22 cellular contexts compared by ENCODE assay signal in genomic region chr19:13206581-13206980, GRCh38. TPM values are rescaled to one million over a fixed set of nuclear protein-coding genes. Genes with fewer than 3 reads are reported as not detected.
A peak's percentile ranks its signal among the peaks of the same experiment; 100 is the strongest.
DNase-seq lines count a peak whose midpoint lies in the region; ATAC-seq and TF ChIP-seq lines count a peak whose summit lies in the region.
"Had no signal": no experiment of that assay in that cellular context is flagged by ENCODE, and none has a peak within 500 bp of the region (broad histone marks: within the 10 kb centered on the region; RNA-seq: fewer than 3 reads in every experiment).

No MANE protein-coding gene starts in this region.

- POLR2A ChIA-PET in activated CD8-positive, alpha-beta T cell treated with anti-CD3 and anti-CD28 coated beads for 36 hours (lab: Charles Lee) = no interaction called here
- POLR2A ChIA-PET in naive thymus-derived CD8-positive, alpha-beta T cell (lab: Charles Lee) = interaction anchor here (0.6 to 2.1 kb wide), 8 partner anchors 11 to 102 kb away, joined by 3 to 9 read pairs (median 4); no protein-coding TSS in a partner anchor

- 67 to 89% (median 80%) methylated on average over 5 of the region's 5 CpGs for WGBS in spleen, 5 donors

- no peaks in the 10 kb centered on the region for H3K9me3 ChIP-seq in spleen
- H3K9me3 ChIP-seq: left ventricle myocardium inferior, transverse colon had no signal

- H3K4me1 Mint-ChIP-seq in activated CD4-positive, alpha-beta T cell treated with anti-CD3 and anti-CD28 coated beads, Interleukin-2, amount 10 ng/mL, durations not matched to agents 24 days and 14 days = peaks cover 9% of the 10 kb centered on the region
- peaks cover 21% of the 10 kb centered on the region for H3K4me1 Mint-ChIP-seq in activated CD8-positive, alpha-beta T cell treated with anti-CD3 and anti-CD28 coated beads for 36 hours (ENCODE audit: low read depth)
- H3K4me1 Mint-ChIP-seq in naive thymus-derived CD8-positive, alpha-beta T cell = peaks cover 10 to 22% (median 14%) of the 10 kb centered on the region in 4 donors

- CTCF ChIA-PET in activated CD8-positive, alpha-beta T cell treated with anti-CD3 and anti-CD28 coated beads for 36 hours (lab: Charles Lee) = interaction anchor here (1.2 to 4.6 kb wide), 2 partner anchors 12 to 71 kb away, joined by 3 to 22 read pairs; no protein-coding TSS in a partner anchor

- intact Hi-C loops in activated CD4-positive, alpha-beta T cell treated with anti-CD3 and anti-CD28 coated beads, Interleukin-2, amount 10 ng/mL, durations not matched to agents 24 days and 14 days (cut with micrococcal nuclease) = no loop called here
- intact Hi-C loops in activated CD8-positive, alpha-beta T cell treated with anti-CD3 and anti-CD28 coated beads for 36 hours (cut with micrococcal nuclease) = no loop called here
- intact Hi-C loops in spleen (cut with DNase I; ENCODE audit: low total_unique reads) = no loop called here

- no peak for TF ChIP-seq POLR2A in spleen (IDR thresholded peaks at IDR 0.05)

- TF ChIP-seq CTCF in activated CD8-positive, alpha-beta T cell treated with anti-CD3 and anti-CD28 coated beads for 36 hours (IDR thresholded peaks at IDR 0.05) = no peak
- no peak for TF ChIP-seq CTCF in spleen (IDR thresholded peaks at IDR 0.05 in 8 of 11, conservative IDR thresholded peaks at IDR 0.05 in 3 of 11)

- H3K36me3 ChIP-seq in H7 (replicated peaks; ENCODE audit: control insufficient read depth, insufficient read depth, low read length) (no peaks in the 10 kb centered on the region), spleen (no peaks in the 10 kb centered on the region)
- H3K36me3 ChIP-seq: left ventricle myocardium inferior, transverse colon had no signal

- H3K4me3 Mint-ChIP-seq in activated CD4-positive, alpha-beta T cell treated with anti-CD3 and anti-CD28 coated beads, Interleukin-2, amount 10 ng/mL, durations not matched to agents 24 days and 14 days = no peak overlapping the region
- H3K4me3 Mint-ChIP-seq in activated CD8-positive, alpha-beta T cell treated with anti-CD3 and anti-CD28 coated beads for 36 hours = peak overlapping the region; percentile 26
- peak overlapping the region in 8 of 10 donors; percentile 14 to 82 (median 68) for H3K4me3 Mint-ChIP-seq in naive thymus-derived CD8-positive, alpha-beta T cell
- H3K4me3 Mint-ChIP-seq: CD4-positive, alpha-beta T cell; stimulated activated memory B cell treated with anti-CD40 and anti-IgM and Interleukin-4, amounts not matched to agents 10 μg/mL and 1 μg/mL and 100 μg/mL, for 72 hours; T-helper 1 cell treated with Interleukin-12 subunit alpha and Interleukin-12 subunit beta and Interleukin-4 antibody, amounts not matched to agents 30 μg/mL and 1 μg/mL, for 36 hours had no signal

- no peak for DNase-seq in activated CD4-positive, alpha-beta T cell treated with anti-CD3 and anti-CD28 coated beads, Interleukin-2, amount 10 ng/mL, durations not matched to agents 24 days and 14 days
- no peak for DNase-seq in activated CD4-positive, alpha-beta T cell treated with anti-CD3 and anti-CD28 coated beads, Interleukin-2, amount 50 U/mL, for 1 hour
- DNase-seq in H7 = peak; percentile 36
- DNase-seq in activated CD8-positive, alpha-beta T cell treated with anti-CD3 and anti-CD28 coated beads for 36 hours = no peak
- no peak for DNase-seq in naive thymus-derived CD8-positive, alpha-beta T cell
- DNase-seq in KBM-7 = no peak
- no peak for DNase-seq in foreskin melanocyte
- DNase-seq in spleen = no peak
- DNase-seq: 8988T; activated CD4-positive, alpha-beta T cell treated with anti-CD3 and anti-CD28 coated beads for 1 hour; activated T-cell treated with anti-CD3 and anti-CD28 coated beads, Interleukin-2, amount 50 U/mL, for 4 hours; CD4-positive, alpha-beta T cell; foreskin keratinocyte; NCI-H146; NCI-H2227 treated with DMSO at 0.1 percent for 48 hours; stimulated activated CD4-positive, alpha-beta T cell treated with anti-CD3 and anti-CD28 coated beads, Interleukin-12 subunit alpha, Interleukin-12 subunit beta, amount 100 ng/mL, for 4 hours; transverse colon had no signal

- H3K9me3 Mint-ChIP-seq in activated CD4-positive, alpha-beta T cell treated with anti-CD3 and anti-CD28 coated beads, Interleukin-2, amount 10 ng/mL, durations not matched to agents 24 days and 14 days = no peaks in the 10 kb centered on the region
- H3K9me3 Mint-ChIP-seq in activated CD8-positive, alpha-beta T cell treated with anti-CD3 and anti-CD28 coated beads for 36 hours = no peaks in the 10 kb centered on the region
- no peaks in the 10 kb centered on the region for H3K9me3 Mint-ChIP-seq in naive thymus-derived CD8-positive, alpha-beta T cell
- H3K9me3 Mint-ChIP-seq: activated T-cell treated with anti-CD3 and anti-CD28 coated beads, Interleukin-2, amount 50 U/mL, for 4 hours; CD4-positive, alpha-beta T cell; stimulated activated memory B cell treated with anti-CD40 and anti-IgM and Interleukin-4, amounts not matched to agents 10 μg/mL and 1 μg/mL and 100 μg/mL, for 72 hours; T-helper 1 cell treated with Interleukin-12 subunit alpha and Interleukin-12 subunit beta and Interleukin-4 antibody, amounts not matched to agents 30 μg/mL and 1 μg/mL, for 36 hours had no signal

- no peaks in the 10 kb centered on the region for H3K27me3 ChIP-seq in H7 (ENCODE audit: control insufficient read depth, insufficient read depth, low read length)
- H3K27me3 ChIP-seq in spleen (replicated peaks in 1 of 7) = no peaks in the 10 kb centered on the region
- H3K27me3 ChIP-seq: foreskin keratinocyte, transverse colon had no signal

- H3K4me1 ChIP-seq in spleen = peaks cover 0 to 56% (median 30%) of the 10 kb centered on the region in 6 donors
- H3K4me1 ChIP-seq: foreskin keratinocyte had no signal

- peak overlapping the region; percentile 58 for H3K27ac Mint-ChIP-seq in activated CD4-positive, alpha-beta T cell treated with anti-CD3 and anti-CD28 coated beads, Interleukin-2, amount 10 ng/mL, durations not matched to agents 24 days and 14 days
- H3K27ac Mint-ChIP-seq in activated CD8-positive, alpha-beta T cell treated with anti-CD3 and anti-CD28 coated beads for 36 hours = peak overlapping the region; percentile 73
- peak overlapping the region in 5 of 10 donors; percentile 21 to 76 (median 46) for H3K27ac Mint-ChIP-seq in naive thymus-derived CD8-positive, alpha-beta T cell
- H3K27ac Mint-ChIP-seq: CD4-positive, alpha-beta T cell; stimulated activated memory B cell treated with anti-CD40 and anti-IgM and Interleukin-4, amounts not matched to agents 10 μg/mL and 1 μg/mL and 100 μg/mL, for 72 hours; T-helper 1 cell treated with Interleukin-12 subunit alpha and Interleukin-12 subunit beta and Interleukin-4 antibody, amounts not matched to agents 30 μg/mL and 1 μg/mL, for 36 hours had no signal

- H3K27me3 Mint-ChIP-seq in activated CD4-positive, alpha-beta T cell treated with anti-CD3 and anti-CD28 coated beads, Interleukin-2, amount 10 ng/mL, durations not matched to agents 24 days and 14 days = no peaks in the 10 kb centered on the region
- no peaks in the 10 kb centered on the region for H3K27me3 Mint-ChIP-seq in activated CD8-positive, alpha-beta T cell treated with anti-CD3 and anti-CD28 coated beads for 36 hours
- no peaks in the 10 kb centered on the region for H3K27me3 Mint-ChIP-seq in naive thymus-derived CD8-positive, alpha-beta T cell
- H3K27me3 Mint-ChIP-seq: CD4-positive, alpha-beta T cell; stimulated activated memory B cell treated with anti-CD40 and anti-IgM and Interleukin-4, amounts not matched to agents 10 μg/mL and 1 μg/mL and 100 μg/mL, for 72 hours had no signal

- in situ Hi-C loops in KBM-7 (cut with MboI; ENCODE audit: low pct_unique_long_range_greater_than_20kb, low sequenced_read_pairs) = no loop called here

- no peak for ATAC-seq in activated CD8-positive, alpha-beta T cell treated with anti-CD3 and anti-CD28 coated beads for 36 hours
- ATAC-seq in naive thymus-derived CD8-positive, alpha-beta T cell = no peak
- ATAC-seq: activated T-cell treated with anti-CD3 and anti-CD28 coated beads, Interleukin-2, amount 50 U/mL, for 4 hours; foreskin keratinocyte had no signal

- no peak overlapping the region for H3K4me3 ChIP-seq in H7 (ENCODE audit: insufficient read depth, low read depth, low read length)
- H3K4me3 ChIP-seq in spleen = peak overlapping the region in 1 of 8 donors; percentile 76

- H3K36me3 Mint-ChIP-seq in activated CD4-positive, alpha-beta T cell treated with anti-CD3 and anti-CD28 coated beads, Interleukin-2, amount 10 ng/mL, durations not matched to agents 24 days and 14 days (ENCODE audit: low read depth) = no peaks in the 10 kb centered on the region
- H3K36me3 Mint-ChIP-seq in activated CD8-positive, alpha-beta T cell treated with anti-CD3 and anti-CD28 coated beads for 36 hours (ENCODE audit: low read depth) = no peaks in the 10 kb centered on the region
- H3K36me3 Mint-ChIP-seq in naive thymus-derived CD8-positive, alpha-beta T cell = no peaks in the 10 kb centered on the region
- H3K36me3 Mint-ChIP-seq: stimulated activated memory B cell treated with anti-CD40 and anti-IgM and Interleukin-4, amounts not matched to agents 10 μg/mL and 1 μg/mL and 100 μg/mL, for 72 hours had no signal

- peak overlapping the region in 4 of 8 donors; percentile 90 to 97 (median 94) for H3K27ac ChIP-seq in spleen
- H3K27ac ChIP-seq: foreskin keratinocyte, HL-60, KMS-11 had no signal

RNA-seq across cellular contexts. Expression of gene IER2, which starts 56.4 kb away (rescaled TPM):
- total RNA-seq in activated CD4-positive, alpha-beta T cell treated with anti-CD3 and anti-CD28 coated beads, Interleukin-2, amount 10 ng/mL, durations not matched to agents 24 days and 14 days = 161 TPM in 2 replicates
- 34.5 and 56.4 TPM in 2 replicates for total RNA-seq in H7 (2014; rRNA removed; shearing (Covaris generic))
- 100 to 1,000 TPM; 120 to 122 TPM for total RNA-seq in activated CD8-positive, alpha-beta T cell treated with anti-CD3 and anti-CD28 coated beads for 36 hours
- 100 to 1,000 TPM; 105 to 112 TPM for total RNA-seq in naive thymus-derived CD8-positive, alpha-beta T cell
- 100 to 1,000 TPM; 100 to 162 (median 107) TPM for polyA plus RNA-seq in naive thymus-derived CD8-positive, alpha-beta T cell
- total RNA-seq in spleen = 100 to 1,000 TPM in 4 of 7 donors, 10 to 100 TPM in 3; 59.7 to 131 (median 104) TPM
- polyA plus RNA-seq in spleen = 10 to 100 TPM; 56.7 to 92.2 (median 76.6) TPM

RNA-seq across cellular contexts. Expression of gene STX10, which starts 56.4 kb away (rescaled TPM):
- total RNA-seq in activated CD4-positive, alpha-beta T cell treated with anti-CD3 and anti-CD28 coated beads, Interleukin-2, amount 10 ng/mL, durations not matched to agents 24 days and 14 days = 66.2 and 73.5 TPM in 2 replicates
- total RNA-seq in H7 (2014; rRNA removed; shearing (Covaris generic)) = 60.1 and 60.7 TPM in 2 replicates
- 10 to 100 TPM; 66.8 to 72.4 TPM for total RNA-seq in activated CD8-positive, alpha-beta T cell treated with anti-CD3 and anti-CD28 coated beads for 36 hours
- 10 to 100 TPM; 60.2 to 62.8 TPM for total RNA-seq in naive thymus-derived CD8-positive, alpha-beta T cell
- polyA plus RNA-seq in naive thymus-derived CD8-positive, alpha-beta T cell = 10 to 100 TPM; 36.1 to 56.2 (median 50.2) TPM
- total RNA-seq in spleen = 10 to 100 TPM; 43.8 to 89.5 (median 55.8) TPM
- 10 to 100 TPM; 78.3 to 98.0 (median 93.7) TPM for polyA plus RNA-seq in spleen
